Comparison of ENCODE assay signal across 8 cellular contexts in the genomic region with DNA sequence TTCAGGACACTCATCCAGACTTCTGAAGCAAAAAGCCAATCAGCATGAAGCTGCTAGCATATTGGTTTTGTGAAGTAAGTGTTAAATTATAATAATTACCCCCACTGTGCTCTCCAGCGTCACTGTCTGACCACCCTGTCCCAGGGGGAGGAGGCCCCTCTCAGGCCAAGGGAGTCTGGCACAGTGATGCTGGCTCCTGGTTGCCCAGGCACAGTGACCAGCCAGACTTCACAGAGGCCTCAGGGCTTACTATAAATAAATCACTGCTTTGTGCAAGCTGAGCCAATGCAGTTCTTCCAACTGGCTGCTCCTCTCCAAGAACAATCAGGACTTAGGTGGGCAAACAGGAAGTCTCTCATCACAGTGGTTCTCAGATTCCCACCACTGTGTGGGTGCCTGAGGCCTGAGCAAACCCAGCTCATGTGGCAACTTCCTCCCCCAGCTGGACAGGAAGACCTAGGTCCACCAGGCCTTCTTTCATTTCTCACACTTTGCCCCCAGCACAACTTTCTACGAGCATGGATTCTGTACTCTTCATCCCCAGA. TPM values are rescaled to one million over a fixed set of nuclear protein-coding genes. Genes with fewer than 3 reads are reported as not detected.
DNase-seq lines count a peak whose midpoint lies in the region; ATAC-seq and TF ChIP-seq lines count a peak whose summit lies in the region.

No MANE protein-coding gene starts in this region.

- peak overlapping the region in 7 of 8 donors; percentile 4 to 82 (median 29) for H3K4me3 Mint-ChIP-seq in CD4-positive, alpha-beta memory T cell
- H3K4me3 Mint-ChIP-seq in MCF 10A (ENCODE audit: unreplicated experiment) (peak overlapping the region; percentile 80), naive B cell (peak overlapping the region; percentile 9 to 92 (median 83))

- peak overlapping the region in 3 of 7 donors; percentile 8 to 51 (median 10) for H3K27ac Mint-ChIP-seq in CD4-positive, alpha-beta memory T cell
- H3K27ac Mint-ChIP-seq in MCF 10A (ENCODE audit: low read depth, unreplicated experiment) (no peak overlapping the region), naive B cell (peak overlapping the region in 2 of 6 donors; percentile 11 to 79)

- no TSS peak for BruUV-seq in MCF 10A (replicated peaks; lab: Mats Ljungman, UMichigan)

- no peaks in the 10 kb centered on the region for H3K36me3 ChIP-seq in CD4-positive, alpha-beta memory T cell (ENCODE audit: insufficient read depth, low read length)
- peaks cover 3% of the 10 kb centered on the region; the same call in 1 of the 2 replicates for H3K36me3 ChIP-seq in HUES6 (ENCODE audit: control insufficient read depth, insufficient read depth, low read length)

- H3K27me3 ChIP-seq in CD4-positive, alpha-beta memory T cell (ENCODE audit: insufficient read depth, low read length), result no peaks in the 10 kb centered on the region
- H3K27me3 ChIP-seq in HUES6 (ENCODE audit: control insufficient read depth, insufficient read depth, low read length), result peaks cover 11% of the 10 kb centered on the region; the same call in 1 of the 2 replicates

- H3K4me3 ChIP-seq in CD4-positive, alpha-beta memory T cell (ENCODE audit: low read length in 2 of 2), result no peak overlapping the region
- H3K4me3 ChIP-seq in HUES6 (ENCODE audit: low read depth, low read length), result peak overlapping the region; percentile 69

- ATAC-seq in naive B cell (ENCODE audit: low read depth in 2 of 2), result no peak
- ATAC-seq in GM19324 (IDR thresholded peaks at IDR 0.05; ENCODE audit: low FRiP score, unreplicated experiment), result no peak
- no peak for ATAC-seq in GM18498 (IDR thresholded peaks at IDR 0.05; ENCODE audit: unreplicated experiment)

- no peak for TF ChIP-seq CTCF in MCF 10A (IDR thresholded peaks at IDR 0.05; ENCODE audit: unreplicated experiment)

- CTCF ChIA-PET in CD4-positive, alpha-beta memory T cell (lab: Charles Lee; ENCODE audit: partially characterized antibody), result interaction anchor here (1.1 to 1.5 kb wide), 6 partner anchors 8 to 111 kb away, joined by 3 to 4 read pairs (median 3); a partner anchor contains a TSS
- CTCF ChIA-PET in MCF 10A (lab: Yijun Ruan, JAX), result interaction anchor here (0.6 to 1.4 kb wide), 8 partner anchors 8 to 61 kb away, joined by 3 to 5 read pairs (median 3); no protein-coding TSS in a partner anchor

- intact Hi-C loops in CD4-positive, alpha-beta memory T cell (cut with micrococcal nuclease), result no loop called here
- intact Hi-C loops in MCF 10A (cut with micrococcal nuclease), result no loop called here

- H3K36me3 Mint-ChIP-seq in CD4-positive, alpha-beta memory T cell, result no peaks in the 10 kb centered on the region
- H3K36me3 Mint-ChIP-seq in MCF 10A (ENCODE audit: insufficient read depth, unreplicated experiment), result peaks cover 13% of the 10 kb centered on the region
- no peaks in the 10 kb centered on the region for H3K36me3 Mint-ChIP-seq in naive B cell

- H3K9ac ChIP-seq in HUES6 (ENCODE audit: low read length), result peak overlapping the region; percentile 90

- peaks cover 0 to 1% (median 0%) of the 10 kb centered on the region in 8 donors for H3K9me3 Mint-ChIP-seq in CD4-positive, alpha-beta memory T cell
- no peaks in the 10 kb centered on the region for H3K9me3 Mint-ChIP-seq in MCF 10A (ENCODE audit: unreplicated experiment)
- no peaks in the 10 kb centered on the region for H3K9me3 Mint-ChIP-seq in naive B cell

- no peaks in the 10 kb centered on the region for H3K27me3 Mint-ChIP-seq in CD4-positive, alpha-beta memory T cell
- H3K27me3 Mint-ChIP-seq in MCF 10A (ENCODE audit: insufficient read depth, unreplicated experiment), result no peaks in the 10 kb centered on the region
- H3K27me3 Mint-ChIP-seq in naive B cell, result no peaks in the 10 kb centered on the region

- peaks cover 11 to 26% (median 17%) of the 10 kb centered on the region in 4 donors for H3K4me1 Mint-ChIP-seq in CD4-positive, alpha-beta memory T cell
- H3K4me1 Mint-ChIP-seq in MCF 10A (ENCODE audit: insufficient read depth, unreplicated experiment) (peaks cover 5% of the 10 kb centered on the region), naive B cell (peaks cover 14 to 35% (median 33%) of the 10 kb centered on the region in 3 donors)

- peaks cover 34% of the 10 kb centered on the region for H3K4me1 ChIP-seq in CD4-positive, alpha-beta memory T cell (ENCODE audit: insufficient read depth, low read length)
- peaks cover 30% of the 10 kb centered on the region for H3K4me1 ChIP-seq in HUES6 (ENCODE audit: control insufficient read depth, insufficient read depth, low read length)

- no peak for DNase-seq in CD4-positive, alpha-beta memory T cell
- peak; percentile 17 for DNase-seq in MCF 10A (ENCODE audit: unreplicated experiment)
- no peak for DNase-seq in naive B cell
- no peak for DNase-seq in NCI-H82 treated with DMSO at 0.1 percent for 48 hours (lab: John Stamatoyannopoulos, UW; ENCODE audit: unreplicated experiment)
- no peak for DNase-seq in OCI-M1 (lab: John Stamatoyannopoulos, UW)

- POLR2A ChIA-PET in CD4-positive, alpha-beta memory T cell (lab: Charles Lee; ENCODE audit: partially characterized antibody), result interaction anchor here (0.8 to 1.9 kb wide), 4 partner anchors 9 to 148 kb away, joined by 3 to 5 read pairs (median 3); a partner anchor contains a TSS
- POLR2A ChIA-PET in MCF 10A (lab: Yijun Ruan, JAX), result interaction anchor here (0.6 to 3.9 kb wide), 6 partner anchors 23 to 157 kb away, joined by 3 to 25 read pairs (median 5); a partner anchor contains a TSS

- no peak overlapping the region for H3K27ac ChIP-seq in CD4-positive, alpha-beta memory T cell (ENCODE audit: low read depth, low read length)
- H3K27ac ChIP-seq in HUES6 (ENCODE audit: low read depth, low read length), result peak overlapping the region; percentile 75; the same call in 1 of the 2 replicates

- H3K9me3 ChIP-seq in CD4-positive, alpha-beta memory T cell (ENCODE audit: control insufficient read depth in 1 of 2, low read length in 2 of 2), result no peaks in the 10 kb centered on the region
- no peaks in the 10 kb centered on the region for H3K9me3 ChIP-seq in HUES6 (ENCODE audit: control insufficient read depth, insufficient read depth, low read depth, low read length)

RNA-seq across cellular contexts. Expression of a gene that starts 1.7 kb away (rescaled TPM):
- total RNA-seq in CD4-positive, alpha-beta memory T cell, result under 1 TPM; 0.61 to 0.73 TPM
- 1 to 10 TPM; 1.2 to 3.7 TPM for polyA plus RNA-seq in CD4-positive, alpha-beta memory T cell
- 3.5 TPM in 2 replicates for total RNA-seq in MCF 10A (2022)
- polyA plus RNA-seq in naive B cell (ENCODE audit: low read depth in 6 of 6), result 100 to 1,000 TPM in 2 of 6 donors, 10 to 100 TPM in 4; 48.9 to 149 (median 68.5) TPM

RNA-seq across cellular contexts. Expression of a gene that starts 56.2 kb away (rescaled TPM):
- not detected for total RNA-seq in CD4-positive, alpha-beta memory T cell
- polyA plus RNA-seq in CD4-positive, alpha-beta memory T cell, result not detected
- total RNA-seq in MCF 10A (2022), result not detected in 2 replicates
- polyA plus RNA-seq in naive B cell (ENCODE audit: low read depth in 6 of 6), result not detected

Comparison
In these comparisons a context has a peak if more than half of its experiments do, and no peak if none do; other contexts are left out.
1. H3K4me3 Mint-ChIP-seq: peak in every context shown above with its lines; median percentile 83 in naive B cell; 80 in MCF 10A; 29 in CD4-positive, alpha-beta memory T cell.